Comparison of ENCODE assay signal across 8 cellular contexts in the genomic region with DNA sequence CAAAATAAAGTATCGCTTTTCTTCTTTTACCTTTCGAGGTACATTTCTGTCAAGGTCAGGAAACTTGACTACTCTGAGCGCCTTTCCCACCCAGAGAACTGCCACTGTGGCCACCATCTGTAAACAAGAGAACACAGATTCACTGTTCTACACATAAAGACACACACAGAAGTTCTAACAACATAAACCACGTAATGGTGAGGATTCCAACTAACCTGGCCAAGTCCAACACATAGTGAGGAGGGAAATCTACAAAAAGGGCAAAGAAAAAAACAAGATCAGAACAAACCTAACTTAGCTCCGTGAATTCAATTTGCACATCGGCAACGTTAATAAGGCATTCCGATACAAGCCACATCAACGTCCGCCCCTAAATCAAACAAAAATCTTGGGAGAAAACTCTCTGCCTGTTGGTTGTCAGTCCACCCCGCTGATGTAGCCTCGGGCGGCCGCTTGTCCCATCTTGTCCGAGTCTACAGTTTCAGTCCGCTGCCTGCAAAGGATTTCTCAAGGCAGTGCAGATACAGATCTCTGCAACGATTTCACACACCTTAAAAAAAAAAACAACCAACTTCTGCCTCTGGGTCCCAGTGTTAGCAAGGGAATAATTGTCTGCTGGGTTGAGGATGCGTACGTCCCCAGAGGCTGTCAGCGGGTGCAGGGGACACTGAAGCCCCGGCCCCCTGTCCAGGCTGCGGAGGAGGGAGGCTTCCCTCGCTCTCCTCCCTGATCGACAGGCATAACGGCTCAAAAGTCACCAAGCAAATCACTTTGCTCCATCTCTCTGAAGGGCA. TPM values are rescaled to one million over a fixed set of nuclear protein-coding genes. Genes with fewer than 3 reads are reported as not detected.
A peak's percentile ranks its signal among the peaks of the same experiment; 100 is the strongest.
DNase-seq lines count a peak whose midpoint lies in the region; ATAC-seq and TF ChIP-seq lines count a peak whose summit lies in the region.

No MANE protein-coding gene starts in this region.

- WGBS in right lobe of liver (ENCODE audit: insufficient coverage, low coverage, low lambda C conversion rate, missing lambda C conversion rate) = 2% methylated on average over 17 of the region's 25 CpGs

- H3K27ac Mint-ChIP-seq in stimulated activated memory B cell treated with anti-CD40 and anti-IgM and Interleukin-4, amounts not matched to agents 10 μg/mL and 1 μg/mL and 100 μg/mL, for 72 hours = peak overlapping the region; percentile 99

- H3K4me1 ChIP-seq in duodenal mucosa (ENCODE audit: control insufficient read depth in 1 of 2, insufficient read depth in 2 of 2, low read length in 2 of 2) (peaks cover 14 to 15% of the 10 kb centered on the region in 2 donors), right lobe of liver (peaks cover 0 to 15% (median 3%) of the 10 kb centered on the region in 4 donors)

- H3K9ac ChIP-seq in duodenal mucosa (ENCODE audit: low read depth in 1 of 2, low read length in 2 of 2) = peak overlapping the region; percentile 83 to 97

- H3K4me1 Mint-ChIP-seq in stimulated activated memory B cell treated with anti-CD40 and anti-IgM and Interleukin-4, amounts not matched to agents 10 μg/mL and 1 μg/mL and 100 μg/mL, for 72 hours = peaks cover 20% of the 10 kb centered on the region

- H3K27me3 ChIP-seq in duodenal mucosa (ENCODE audit: control insufficient read depth in 1 of 2, insufficient read depth in 2 of 2, low read length in 2 of 2) (no peaks in the 10 kb centered on the region), right lobe of liver (no peaks in the 10 kb centered on the region)

- intact Hi-C loops in right lobe of liver (cut with DNase I) = no loop called here

- no peak for TF ChIP-seq CTCF in right lobe of liver (IDR thresholded peaks at IDR 0.05)

- H3K36me3 ChIP-seq in duodenal mucosa (ENCODE audit: control insufficient read depth in 1 of 2, insufficient read depth in 2 of 2, low read length in 2 of 2) = peaks cover 3 to 26% of the 10 kb centered on the region in 2 donors
- peaks cover 0 to 35% (median 10%) of the 10 kb centered on the region in 4 donors for H3K36me3 ChIP-seq in right lobe of liver

- H3K9me3 Mint-ChIP-seq in stimulated activated memory B cell treated with anti-CD40 and anti-IgM and Interleukin-4, amounts not matched to agents 10 μg/mL and 1 μg/mL and 100 μg/mL, for 72 hours = no peaks in the 10 kb centered on the region

- no peaks in the 10 kb centered on the region for H3K9me3 ChIP-seq in duodenal mucosa (ENCODE audit: control insufficient read depth in 1 of 2, low read length in 2 of 2)
- H3K9me3 ChIP-seq in right lobe of liver = no peaks in the 10 kb centered on the region

- no peaks in the 10 kb centered on the region for H3K27me3 Mint-ChIP-seq in stimulated activated memory B cell treated with anti-CD40 and anti-IgM and Interleukin-4, amounts not matched to agents 10 μg/mL and 1 μg/mL and 100 μg/mL, for 72 hours

- H3K4me3 Mint-ChIP-seq in stimulated activated memory B cell treated with anti-CD40 and anti-IgM and Interleukin-4, amounts not matched to agents 10 μg/mL and 1 μg/mL and 100 μg/mL, for 72 hours = peak overlapping the region; percentile 98

- ATAC-seq in GM21381 (IDR thresholded peaks at IDR 0.05; ENCODE audit: unreplicated experiment) (peak; percentile 9), right lobe of liver (peak; percentile 12 to 29 (median 22))
- ATAC-seq in stimulated activated memory B cell treated with anti-CD40 and anti-IgM and Interleukin-4, amounts not matched to agents 10 μg/mL and 1 μg/mL and 100 μg/mL, for 72 hours = no peak

- peak; percentile 65 for DNase-seq in EL
- DNase-seq in HT-29 (ENCODE audit: low spot score) = peak; percentile 48
- peak; percentile 33 for DNase-seq in T1000 (lab: John Stamatoyannopoulos, UW)
- peak in 2 of 3 donors; percentile 25 to 59 for DNase-seq in right lobe of liver
- DNase-seq in DMS153 treated with DMSO at 0.1 percent for 48 hours (lab: John Stamatoyannopoulos, UW; ENCODE audit: unreplicated experiment) = no peak

- peak overlapping the region; percentile 92 to 96 for H3K4me3 ChIP-seq in duodenal mucosa (ENCODE audit: low read depth in 1 of 2, low read length in 2 of 2)
- peak overlapping the region; percentile 83 to 93 (median 86) for H3K4me3 ChIP-seq in right lobe of liver

- no peak for TF ChIP-seq POLR2A in right lobe of liver (IDR thresholded peaks at IDR 0.05)

- peaks cover 16% of the 10 kb centered on the region for H3K36me3 Mint-ChIP-seq in stimulated activated memory B cell treated with anti-CD40 and anti-IgM and Interleukin-4, amounts not matched to agents 10 μg/mL and 1 μg/mL and 100 μg/mL, for 72 hours

- H3K27ac ChIP-seq in duodenal mucosa (ENCODE audit: low read depth, low read length) = peak overlapping the region; percentile 91
- peak overlapping the region; percentile 78 to 93 (median 89) for H3K27ac ChIP-seq in right lobe of liver

RNA-seq across cellular contexts. Expression of gene SLC35D1, which starts 1.0 kb away (rescaled TPM):
- 3.8 and 3.9 TPM in 2 replicates for total RNA-seq in HT-29 (2014; rRNA removed; shearing (Covaris generic))
- 10 to 100 TPM; 36.9 to 70.7 (median 52.0) TPM for total RNA-seq in right lobe of liver
